Comparison of ENCODE assay signal across 20 cellular contexts in genomic region chr10:86752311-86752710, GRCh38. TPM values are rescaled to one million over a fixed set of nuclear protein-coding genes. Genes with fewer than 3 reads are reported as not detected.
DNase-seq lines count a peak whose midpoint lies in the region; ATAC-seq lines count a peak whose summit lies in the region.
"Had no signal": no experiment of that assay in that cellular context is flagged by ENCODE, and none has a peak within 500 bp of the region (broad histone marks: within the 10 kb centered on the region; RNA-seq: fewer than 3 reads in every experiment).

No MANE protein-coding gene starts in this region.

- H3K27me3 ChIP-seq in stomach smooth muscle (ENCODE audit: control insufficient read depth in 1 of 2, insufficient read depth in 2 of 2, low read length in 2 of 2): no peaks in the 10 kb centered on the region

- ATAC-seq in left colon (peak; percentile 49), GM18861 (IDR thresholded peaks at IDR 0.05; ENCODE audit: unreplicated experiment) (no peak), HG03521 (IDR thresholded peaks at IDR 0.05; ENCODE audit: unreplicated experiment) (no peak)
- ATAC-seq: left lobe of liver; stimulated activated naive CD8-positive, alpha-beta T cell treated with anti-CD3 and anti-CD28 coated beads, Interleukin-15, Interleukin-2, amounts not matched to agents 100 U/mL and 50 U/mL, for 24 hours had no signal

- H3K27ac ChIP-seq in stomach smooth muscle (ENCODE audit: low read length): peak overlapping the region; percentile 64
- H3K27ac ChIP-seq: WERI-Rb-1 had no signal

- H3K9me3 Mint-ChIP-seq in T-helper 1 cell treated with Interleukin-12 subunit alpha and Interleukin-12 subunit beta and Interleukin-4 antibody, amounts not matched to agents 30 μg/mL and 1 μg/mL, for 36 hours: no peaks in the 10 kb centered on the region
- H3K9me3 Mint-ChIP-seq: activated T-helper 2 cell treated with anti-CD3 and anti-CD28 coated beads, Interferon-gamma antibody, Interleukin-2, Interleukin-4, amounts not matched to agents 10 μg/mL and 5 μg/mL and 100 μg/mL, durations not matched to agents 14 hours and 24 hours and 36 hours; endodermal cell had no signal

- H3K9me3 ChIP-seq in stomach smooth muscle (ENCODE audit: control insufficient read depth in 2 of 2, low read length in 2 of 2): no peaks in the 10 kb centered on the region

- H3K27ac Mint-ChIP-seq in T-helper 1 cell treated with Interleukin-12 subunit alpha and Interleukin-12 subunit beta and Interleukin-4 antibody, amounts not matched to agents 30 μg/mL and 1 μg/mL, for 36 hours: peak overlapping the region; percentile 46
- H3K27ac Mint-ChIP-seq: activated T-helper 2 cell treated with anti-CD3 and anti-CD28 coated beads, Interferon-gamma antibody, Interleukin-2, Interleukin-4, amounts not matched to agents 10 μg/mL and 5 μg/mL and 100 μg/mL, durations not matched to agents 14 hours and 24 hours and 36 hours; endodermal cell had no signal

- H3K27me3 Mint-ChIP-seq in T-helper 1 cell treated with Interleukin-12 subunit alpha and Interleukin-12 subunit beta and Interleukin-4 antibody, amounts not matched to agents 30 μg/mL and 1 μg/mL, for 36 hours (ENCODE audit: low read depth): peaks cover 27% of the 10 kb centered on the region
- H3K27me3 Mint-ChIP-seq: CD4-positive, alpha-beta memory T cell; progenitor cell of endocrine pancreas had no signal

- DNase-seq in T-helper 1 cell (no peak), NCI-H226 (peak; percentile 55), left colon (peak; percentile 51 to 68), NCI-H2227 treated with DMSO at 0.1 percent for 48 hours (lab: John Stamatoyannopoulos, UW) (no peak)
- DNase-seq: ACHN; activated CD8-positive, alpha-beta memory T cell treated with anti-CD3 and anti-CD28 coated beads for 24 hours; CD4-positive, alpha-beta memory T cell; EL; endodermal cell; NCI-H2107; RPMI8226; stimulated activated naive CD8-positive, alpha-beta T cell treated with anti-CD3 and anti-CD28 coated beads, Interleukin-15, Interleukin-2, amounts not matched to agents 100 U/mL and 50 U/mL, for 24 hours; WERI-Rb-1 had no signal

- H3K4me3 Mint-ChIP-seq in T-helper 1 cell treated with Interleukin-12 subunit alpha and Interleukin-12 subunit beta and Interleukin-4 antibody, amounts not matched to agents 30 μg/mL and 1 μg/mL, for 36 hours: no peak overlapping the region
- H3K4me3 Mint-ChIP-seq: endodermal cell had no signal

- no peak overlapping the region for H3K9ac ChIP-seq in stomach smooth muscle (ENCODE audit: low read length in 2 of 2)

- H3K36me3 Mint-ChIP-seq in T-helper 1 cell treated with Interleukin-12 subunit alpha and Interleukin-12 subunit beta and Interleukin-4 antibody, amounts not matched to agents 30 μg/mL and 1 μg/mL, for 36 hours (ENCODE audit: low read depth): peaks cover under 1% of the 10 kb centered on the region

- intact Hi-C loops in left colon (cut with DNase I, micrococcal nuclease): no loop called here

- no peak overlapping the region for H3K4me3 ChIP-seq in stomach smooth muscle (ENCODE audit: low read length in 2 of 2)

- peaks cover 15% of the 10 kb centered on the region for H3K4me1 Mint-ChIP-seq in T-helper 1 cell treated with Interleukin-12 subunit alpha and Interleukin-12 subunit beta and Interleukin-4 antibody, amounts not matched to agents 30 μg/mL and 1 μg/mL, for 36 hours (ENCODE audit: low read depth)

- peaks cover 16% of the 10 kb centered on the region for H3K4me1 ChIP-seq in stomach smooth muscle (ENCODE audit: control insufficient read depth, insufficient read depth, low read length)

- H3K36me3 ChIP-seq in stomach smooth muscle (ENCODE audit: control insufficient read depth in 2 of 2, insufficient read depth in 2 of 2, low read length in 2 of 2): no peaks in the 10 kb centered on the region

RNA-seq across cellular contexts. Expression of gene BMPR1A, which starts 4.1 kb away (rescaled TPM):
- 10 to 100 TPM; 38.9 to 50.9 TPM for total RNA-seq in left colon

Comparison
In these comparisons a context has a peak if more than half of its experiments do, and no peak if none do; other contexts are left out.
1. DNase-seq: peak in NCI-H226 (single experiment) and left colon (2 of 2); none in T-helper 1 cell (0 of 5) and NCI-H2227 treated with DMSO at 0.1 percent for 48 hours (single experiment).